ENCODE assay signal across 17 cellular contexts in genomic region chr22:48884786-48885185, GRCh38.
"Had no signal": no experiment of that assay in that cellular context is flagged by ENCODE, and none has a peak within 500 bp of the region (broad histone marks: within the 10 kb centered on the region; RNA-seq: fewer than 3 reads in every experiment).

No MANE protein-coding gene starts in this region.

- H3K9me3 Mint-ChIP-seq: activated T-cell treated with anti-CD3 and anti-CD28 coated beads, Interleukin-2, amount 50 U/mL, for 24 hours; dendritic cell treated with granulocyte-macrophage colony-stimulating factor and Interleukin-4, amounts not matched to agents 40 ng/mL and 50 ng/mL, for 4 days; stimulated activated naive CD8-positive, alpha-beta T cell treated with anti-CD3 and anti-CD28 coated beads, Interleukin-15, Interleukin-2, amounts not matched to agents 100 ng/mL and 50 ng/mL, for 24 hours; T-helper 2 cell treated with Interferon-gamma antibody and Interleukin-4, amounts not matched to agents 5 μg/mL and 100 μg/mL, for 36 hours had no signal

- H3K4me3 ChIP-seq: body of pancreas, skin epidermis, testis had no signal

- H3K36me3 Mint-ChIP-seq: activated naive CD8-positive, alpha-beta T cell; naive B cell had no signal

- H3K27ac Mint-ChIP-seq: activated naive CD8-positive, alpha-beta T cell; activated T-cell treated with anti-CD3 and anti-CD28 coated beads, Interleukin-2, amount 50 U/mL, for 24 hours; dendritic cell treated with granulocyte-macrophage colony-stimulating factor and Interleukin-4, amounts not matched to agents 40 ng/mL and 50 ng/mL, for 4 days; naive B cell; stimulated activated naive CD8-positive, alpha-beta T cell treated with anti-CD3 and anti-CD28 coated beads, Interleukin-15, Interleukin-2, amounts not matched to agents 100 ng/mL and 50 ng/mL, for 24 hours; T-helper 2 cell treated with Interferon-gamma antibody and Interleukin-4, amounts not matched to agents 5 μg/mL and 100 μg/mL, for 36 hours had no signal

- H3K4me1 ChIP-seq: body of pancreas, foreskin keratinocyte, testis had no signal

- H3K27ac ChIP-seq: body of pancreas, foreskin keratinocyte, skin epidermis, testis had no signal

- DNase-seq: activated CD4-positive, alpha-beta T cell treated with anti-CD3 and anti-CD28 coated beads, Interleukin-2, amount 50 U/mL, for 1 hour; activated T-cell treated with anti-CD3 and anti-CD28 coated beads, Interleukin-2, amount 50 U/mL, for 24 hours; amniotic stem cell; body of pancreas; central memory CD4-positive, alpha-beta T cell; effector memory CD4-positive, alpha-beta T cell; foreskin keratinocyte; glutamatergic neuron; mammary epithelial cell; naive B cell; retina; testis had no signal

- H3K27me3 Mint-ChIP-seq: dendritic cell treated with granulocyte-macrophage colony-stimulating factor and Interleukin-4, amounts not matched to agents 40 ng/mL and 50 ng/mL, for 4 days had no signal

- H3K4me1 Mint-ChIP-seq: naive B cell had no signal

- H3K4me3 Mint-ChIP-seq: activated naive CD8-positive, alpha-beta T cell; activated T-cell treated with anti-CD3 and anti-CD28 coated beads, Interleukin-2, amount 50 U/mL, for 24 hours; dendritic cell treated with granulocyte-macrophage colony-stimulating factor and Interleukin-4, amounts not matched to agents 40 ng/mL and 50 ng/mL, for 4 days; naive B cell; stimulated activated naive CD8-positive, alpha-beta T cell treated with anti-CD3 and anti-CD28 coated beads, Interleukin-15, Interleukin-2, amounts not matched to agents 100 ng/mL and 50 ng/mL, for 24 hours; T-helper 2 cell treated with Interferon-gamma antibody and Interleukin-4, amounts not matched to agents 5 μg/mL and 100 μg/mL, for 36 hours had no signal

- ATAC-seq: body of pancreas, foreskin keratinocyte had no signal

- H3K27me3 ChIP-seq: body of pancreas, foreskin keratinocyte, testis had no signal

- H3K9me3 ChIP-seq: body of pancreas, testis had no signal
